ENCODE assay signal across 9 cellular contexts in the genomic region with DNA sequence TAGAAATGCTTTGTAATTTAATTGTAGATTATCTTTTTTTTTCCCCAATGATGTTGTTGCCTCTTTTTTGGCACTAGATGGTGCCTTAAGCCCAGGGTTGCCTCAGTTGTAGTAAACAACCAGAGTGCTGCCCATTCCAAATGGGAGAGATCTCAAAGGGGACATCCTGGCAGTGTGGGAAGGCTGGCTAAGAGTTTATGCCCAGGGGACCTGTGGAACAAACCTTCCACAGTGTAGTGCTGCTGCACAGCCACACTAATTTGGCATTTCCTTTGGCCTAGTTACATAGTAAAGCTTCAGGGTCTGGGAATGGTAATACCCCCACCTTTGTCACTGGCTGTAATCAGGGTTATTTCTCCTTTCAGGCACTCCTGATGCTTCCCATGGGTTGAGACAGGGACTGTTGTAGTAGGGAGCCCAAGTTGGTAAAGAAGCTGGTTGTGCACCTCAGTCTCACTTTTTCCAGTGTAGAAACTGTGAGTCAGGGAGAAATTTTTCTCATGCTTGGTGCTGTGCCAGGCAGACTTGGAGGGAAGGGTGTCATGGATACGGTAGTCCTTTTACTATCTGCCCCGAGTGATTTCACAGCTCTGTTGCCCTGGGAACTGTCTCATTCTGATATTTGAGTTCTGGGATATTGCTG.
DNase-seq lines count a peak whose midpoint lies in the region; ATAC-seq and TF ChIP-seq lines count a peak whose summit lies in the region.
"Had no signal": no experiment of that assay in that cellular context is flagged by ENCODE, and none has a peak within 500 bp of the region (broad histone marks: within the 10 kb centered on the region; RNA-seq: fewer than 3 reads in every experiment).

No MANE protein-coding gene starts in this region.

- H3K4me1 Mint-ChIP-seq in activated CD4-positive, alpha-beta T cell treated with anti-CD3 and anti-CD28 coated beads, Interleukin-2, amount 10 ng/mL, durations not matched to agents 7 days and 5 days, result no peaks in the 10 kb centered on the region

- H3K27me3 Mint-ChIP-seq in activated CD4-positive, alpha-beta T cell treated with anti-CD3 and anti-CD28 coated beads, Interleukin-2, amount 10 ng/mL, durations not matched to agents 7 days and 5 days, result peaks cover 3% of the 10 kb centered on the region

- H3K9me3 Mint-ChIP-seq in activated CD4-positive, alpha-beta T cell treated with anti-CD3 and anti-CD28 coated beads, Interleukin-2, amount 10 ng/mL, durations not matched to agents 7 days and 5 days, result peaks cover 17% of the 10 kb centered on the region

- DNase-seq in D341Med (ENCODE audit: low spot score), result peak; percentile 14
- peak; percentile 25 for DNase-seq in NB4 (ENCODE audit: low read depth)
- DNase-seq in coronary artery (ENCODE audit: low spot score), result peak; percentile 78
- peak; percentile 87 for DNase-seq in myocyte (ENCODE audit: low read depth)
- no peak for DNase-seq in SK-N-DZ (ENCODE audit: low spot score)
- no peak for DNase-seq in activated CD4-positive, alpha-beta T cell treated with anti-CD3 and anti-CD28 coated beads, Interleukin-2, amount 10 ng/mL, durations not matched to agents 7 days and 5 days
- no peak for DNase-seq in occipital lobe (lab: John Stamatoyannopoulos, UW)
- DNase-seq: activated CD8-positive, alpha-beta T cell treated with anti-CD3 and anti-CD28 coated beads, Interleukin-2, amount 10 ng/mL, durations not matched to agents 7 days and 5 days had no signal

- no peak overlapping the region for H3K4me3 ChIP-seq in NB4 (ENCODE audit: low read depth, low read length)
- peak overlapping the region; percentile 12 for H3K4me3 ChIP-seq in coronary artery

- TF ChIP-seq CTCF in NB4 (IDR thresholded peaks at IDR 0.05; ENCODE audit: low read depth, low read length), result no peak
- TF ChIP-seq CTCF in coronary artery (IDR thresholded peaks at IDR 0.05), result no peak

- POLR2A ChIA-PET in activated CD4-positive, alpha-beta T cell treated with anti-CD3 and anti-CD28 coated beads, Interleukin-2, amount 10 ng/mL, durations not matched to agents 7 days and 5 days (lab: Charles Lee), result no interaction called here

- CTCF ChIA-PET in activated CD4-positive, alpha-beta T cell treated with anti-CD3 and anti-CD28 coated beads, Interleukin-2, amount 10 ng/mL, durations not matched to agents 7 days and 5 days (lab: Charles Lee), result no interaction called here

- TF ChIP-seq POLR2A in NB4 (IDR thresholded peaks at IDR 0.05; ENCODE audit: extremely low read depth, insufficient read length), result no peak

- H3K27ac ChIP-seq in coronary artery, result peak overlapping the region; percentile 28 to 81

- ATAC-seq in GM18858 (IDR thresholded peaks at IDR 0.05; ENCODE audit: unreplicated experiment), result no peak
- ATAC-seq: activated CD8-positive, alpha-beta T cell treated with anti-CD3 and anti-CD28 coated beads, Interleukin-2, amount 10 ng/mL, durations not matched to agents 7 days and 5 days had no signal

- H3K36me3 Mint-ChIP-seq in activated CD4-positive, alpha-beta T cell treated with anti-CD3 and anti-CD28 coated beads, Interleukin-2, amount 10 ng/mL, durations not matched to agents 7 days and 5 days (ENCODE audit: low read depth), result no peaks in the 10 kb centered on the region

- no peak overlapping the region for H3K27ac Mint-ChIP-seq in activated CD4-positive, alpha-beta T cell treated with anti-CD3 and anti-CD28 coated beads, Interleukin-2, amount 10 ng/mL, durations not matched to agents 7 days and 5 days
- H3K27ac Mint-ChIP-seq: activated CD8-positive, alpha-beta T cell treated with anti-CD3 and anti-CD28 coated beads, Interleukin-2, amount 10 ng/mL, durations not matched to agents 7 days and 5 days had no signal

- no peak overlapping the region for H3K4me3 Mint-ChIP-seq in activated CD4-positive, alpha-beta T cell treated with anti-CD3 and anti-CD28 coated beads, Interleukin-2, amount 10 ng/mL, durations not matched to agents 7 days and 5 days
- H3K4me3 Mint-ChIP-seq: activated CD8-positive, alpha-beta T cell treated with anti-CD3 and anti-CD28 coated beads, Interleukin-2, amount 10 ng/mL, durations not matched to agents 7 days and 5 days had no signal

Comparison
In these comparisons a context has a peak if more than half of its experiments do, and no peak if none do; other contexts are left out.
1. DNase-seq: peak in D341Med (single experiment), NB4 (single experiment), coronary artery (single experiment) and myocyte (single experiment); none in SK-N-DZ (single experiment), activated CD4-positive, alpha-beta T cell treated with anti-CD3 and anti-CD28 coated beads, Interleukin-2, amount 10 ng/mL, durations not matched to agents 7 days and 5 days (single experiment) and occipital lobe (single experiment).